13 cellular contexts compared by ENCODE assay signal in the genomic region with DNA sequence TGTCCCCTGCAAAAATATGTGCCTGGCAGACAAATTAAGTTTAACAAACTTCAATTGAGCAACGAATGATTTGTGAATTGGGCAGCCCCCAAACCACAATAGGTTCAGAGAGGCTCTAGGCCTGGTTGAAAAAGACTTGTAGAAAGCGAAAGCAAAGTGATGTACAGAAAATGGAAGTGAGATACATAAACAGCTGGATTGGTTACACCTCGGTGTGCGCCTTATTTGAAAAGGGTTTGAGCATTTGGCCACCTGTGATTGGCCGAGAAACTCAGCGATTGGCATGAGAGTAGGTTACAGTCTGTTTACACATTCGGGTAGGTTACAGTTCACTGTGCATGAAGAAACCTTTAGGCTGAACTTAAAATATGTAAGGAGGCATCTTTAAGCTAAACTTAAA.
A peak's percentile ranks its signal among the peaks of the same experiment; 100 is the strongest.
DNase-seq lines count a peak whose midpoint lies in the region; ATAC-seq, FAIRE-seq and TF ChIP-seq lines count a peak whose summit lies in the region.
"Had no signal": no experiment of that assay in that cellular context is flagged by ENCODE, and none has a peak within 500 bp of the region (broad histone marks: within the 10 kb centered on the region; RNA-seq: fewer than 3 reads in every experiment).

No MANE protein-coding gene starts in this region.

- H3K27ac Mint-ChIP-seq in nephron progenitor cell: no peak overlapping the region
- H3K27ac Mint-ChIP-seq: activated T-helper 2 cell treated with anti-CD3 and anti-CD28 coated beads, Interferon-gamma antibody, Interleukin-2, Interleukin-4, amounts not matched to agents 10 μg/mL and 5 μg/mL and 100 μg/mL, durations not matched to agents 14 hours and 24 hours and 36 hours; T-cell had no signal

- H3K36me3 ChIP-seq in bronchial epithelial cell (ENCODE audit: control insufficient read depth, insufficient read depth, low read length): no peaks in the 10 kb centered on the region
- H3K36me3 ChIP-seq: colonic mucosa, suprapubic skin had no signal

- H3K27me3 Mint-ChIP-seq in nephron progenitor cell (ENCODE audit: low read depth, poor library complexity): no peaks in the 10 kb centered on the region
- H3K27me3 Mint-ChIP-seq: T-cell had no signal

- no peaks in the 10 kb centered on the region for H3K9me3 Mint-ChIP-seq in nephron progenitor cell
- H3K9me3 Mint-ChIP-seq: activated T-helper 2 cell treated with anti-CD3 and anti-CD28 coated beads, Interferon-gamma antibody, Interleukin-2, Interleukin-4, amounts not matched to agents 10 μg/mL and 5 μg/mL and 100 μg/mL, durations not matched to agents 14 hours and 24 hours and 36 hours had no signal

- DNase-seq in bronchial epithelial cell (ENCODE audit: low read depth) (no peak), mesenteric fat pad (ENCODE audit: low spot score) (no peak), nephron progenitor cell (no peak), ACHN (no peak)
- DNase-seq: colonic mucosa, head of caudate nucleus, NCI-H2107, T-cell had no signal

- peak; percentile 40 for FAIRE-seq in bronchial epithelial cell (lab: Jason Lieb, UNC)

- in situ Hi-C loops in ACHN (cut with HindIII; ENCODE audit: low pct_ligation_motif_present, low pct_unique_long_range_greater_than_20kb, low sequenced_read_pairs): no loop called here

- peaks cover 32% of the 10 kb centered on the region for H3K4me1 Mint-ChIP-seq in nephron progenitor cell

- ATAC-seq in GM18868 (IDR thresholded peaks at IDR 0.05; ENCODE audit: unreplicated experiment) (peak; percentile 86), GM21447 (IDR thresholded peaks at IDR 0.05; ENCODE audit: unreplicated experiment) (peak; percentile 90), HG03103 (IDR thresholded peaks at IDR 0.05; ENCODE audit: low read depth, unreplicated experiment) (peak; percentile 80)
- ATAC-seq: T-cell had no signal

- no peaks in the 10 kb centered on the region for H3K27me3 ChIP-seq in bronchial epithelial cell (ENCODE audit: control insufficient read depth, insufficient read depth, low read length)
- H3K27me3 ChIP-seq: colonic mucosa, suprapubic skin had no signal

- no peak overlapping the region for H3K4me3 Mint-ChIP-seq in nephron progenitor cell
- H3K4me3 Mint-ChIP-seq: T-cell had no signal

- TF ChIP-seq CTCF in bronchial epithelial cell (IDR thresholded peaks at IDR 0.05; ENCODE audit: insufficient read depth, low read length, severe bottlenecking) (no peak), nephron progenitor cell (IDR thresholded peaks at IDR 0.05) (no peak)

- H3K36me3 Mint-ChIP-seq in nephron progenitor cell (ENCODE audit: low read depth): no peaks in the 10 kb centered on the region
- H3K36me3 Mint-ChIP-seq: T-cell had no signal

- no peak overlapping the region for H3K4me3 ChIP-seq in bronchial epithelial cell (ENCODE audit: low read depth, low read length)
- H3K4me3 ChIP-seq: colonic mucosa, suprapubic skin had no signal
